8 cellular contexts compared by ENCODE assay signal in genomic region chr20:43187476-43188233, GRCh38. TPM values are rescaled to one million over a fixed set of nuclear protein-coding genes. Genes with fewer than 3 reads are reported as not detected.
DNase-seq lines count a peak whose midpoint lies in the region; ATAC-seq, FAIRE-seq and TF ChIP-seq lines count a peak whose summit lies in the region.

No MANE protein-coding gene starts in this region.

- no peaks in the 10 kb centered on the region for H3K9me3 ChIP-seq in mesenchymal stem cell (ENCODE audit: control insufficient read depth, low read length)

- no peaks in the 10 kb centered on the region for H3K4me1 Mint-ChIP-seq in endothelial cell (ENCODE audit: unreplicated experiment)

- no peak overlapping the region for H3K27ac Mint-ChIP-seq in endothelial cell (ENCODE audit: unreplicated experiment)

- no peak for FAIRE-seq in H54 (lab: Jason Lieb, UNC)

- no peak overlapping the region for H2BK5ac ChIP-seq in mesenchymal stem cell (ENCODE audit: low read depth, low read length, poor library complexity, severe bottlenecking)

- peak overlapping the region in 1 of 2 experiments; percentile 44 for H3K4me3 ChIP-seq in mesenchymal stem cell (ENCODE audit: insufficient read depth in 1 of 2, low read depth in 1 of 2, low read length in 2 of 2)

- H3K36me3 ChIP-seq in mesenchymal stem cell (ENCODE audit: control insufficient read depth in 1 of 2, insufficient read depth in 2 of 2, low read depth in 1 of 2, low read length in 2 of 2): no peaks in the 10 kb centered on the region

- H3K4me3 Mint-ChIP-seq in endothelial cell (ENCODE audit: unreplicated experiment): no peak overlapping the region

- no peak for TF ChIP-seq POLR2A in H54 (IDR thresholded peaks at IDR 0.05; ENCODE audit: low read depth, low read length)

- no peak for ATAC-seq in HG02970 (IDR thresholded peaks at IDR 0.05; ENCODE audit: low FRiP score, unreplicated experiment)

- H2AFZ ChIP-seq in mesenchymal stem cell (ENCODE audit: low read depth, low read length): no peak overlapping the region

- peak; percentile 91 for DNase-seq in H54 (ENCODE audit: insufficient read length, low spot score)
- peak; percentile 41 for DNase-seq in NCI-H69 (lab: John Stamatoyannopoulos, UW)
- peak; percentile 83 for DNase-seq in activated CD8-positive, alpha-beta memory T cell treated with anti-CD3 and anti-CD28 coated beads for 24 hours
- DNase-seq in endothelial cell (ENCODE audit: low spot score): peak; percentile 63
- peak; percentile 30 for DNase-seq in mesenchymal stem cell
- peak; percentile 85 for DNase-seq in stimulated activated CD8-positive, alpha-beta memory T cell treated with anti-CD3 and anti-CD28 coated beads, Interleukin-4, amount 100 ng/mL, for 48 hours

- H4K8ac ChIP-seq in mesenchymal stem cell (ENCODE audit: low read length): no peak overlapping the region

- no peaks in the 10 kb centered on the region for H3K79me1 ChIP-seq in mesenchymal stem cell (replicated peaks; ENCODE audit: low read length, poor library complexity, severe bottlenecking)

- H3K36me3 Mint-ChIP-seq in endothelial cell (ENCODE audit: low read depth, unreplicated experiment): peaks cover 4% of the 10 kb centered on the region

- no peak overlapping the region for H3K14ac ChIP-seq in mesenchymal stem cell (ENCODE audit: low read length in 2 of 2)

- no peak overlapping the region for H2AK5ac ChIP-seq in mesenchymal stem cell (ENCODE audit: low read length, severe bottlenecking)

- no peak overlapping the region for H3K9ac ChIP-seq in mesenchymal stem cell (ENCODE audit: low read length)

- no peak overlapping the region for H3K4me2 ChIP-seq in mesenchymal stem cell (ENCODE audit: low read length, poor library complexity, severe bottlenecking)

- H3K4ac ChIP-seq in mesenchymal stem cell (ENCODE audit: low read depth in 1 of 2, low read length in 2 of 2): no peak overlapping the region

- H4K91ac ChIP-seq in mesenchymal stem cell (ENCODE audit: low read length): no peak overlapping the region

- H3K27ac ChIP-seq in C4-2B (no peak overlapping the region), mesenchymal stem cell (ENCODE audit: low read length, poor library complexity, severe bottlenecking) (no peak overlapping the region)

- no peak overlapping the region for H3K18ac ChIP-seq in mesenchymal stem cell (ENCODE audit: low read depth in 1 of 2, low read length in 2 of 2)

- WGBS in mesenchymal stem cell: 10% methylated on average over 16 of the region's 24 CpGs

- H3K27me3 ChIP-seq in mesenchymal stem cell (ENCODE audit: control insufficient read depth in 1 of 2, insufficient read depth in 1 of 2, low read length in 2 of 2): peaks cover 36 to 38% of the 10 kb centered on the region in 2 experiments

- no peak overlapping the region for H2BK120ac ChIP-seq in mesenchymal stem cell (ENCODE audit: low read depth, low read length)

- H3K27me3 Mint-ChIP-seq in endothelial cell (ENCODE audit: unreplicated experiment): peaks cover 20% of the 10 kb centered on the region

- no peak overlapping the region for H2BK12ac ChIP-seq in mesenchymal stem cell (ENCODE audit: low read length in 2 of 2)

- H3K23ac ChIP-seq in mesenchymal stem cell (ENCODE audit: low read length in 2 of 2): no peak overlapping the region

- H2BK15ac ChIP-seq in mesenchymal stem cell (ENCODE audit: low read depth, poor library complexity, severe bottlenecking): no peak overlapping the region

- H3K4me1 ChIP-seq in mesenchymal stem cell (ENCODE audit: control insufficient read depth, insufficient read depth, low read depth, low read length): peaks cover 3% of the 10 kb centered on the region

- H3K9me3 Mint-ChIP-seq in endothelial cell (ENCODE audit: unreplicated experiment): peaks cover 16% of the 10 kb centered on the region

- peak; percentile 94 for TF ChIP-seq CTCF in C4-2B (conservative IDR thresholded peaks at IDR 0.05)
- TF ChIP-seq CTCF in endothelial cell (IDR thresholded peaks at IDR 0.05; ENCODE audit: unreplicated experiment): peak; percentile 93

RNA-seq across cellular contexts. Expression of gene PTPRT, which starts 2.1 kb away (rescaled TPM):
- 0.10 TPM for total RNA-seq in endothelial cell (ENCODE audit: unreplicated experiment)
- polyA plus RNA-seq in mesenchymal stem cell (2013, experiment 1 of 2): not detected
- not detected for polyA plus RNA-seq in mesenchymal stem cell (2013, experiment 2 of 2)

Comparison
In these comparisons a context has a peak if more than half of its experiments do, and no peak if none do; other contexts are left out.
1. DNase-seq: peak in every context shown above with its lines; median percentile 91 in H54; 85 in stimulated activated CD8-positive, alpha-beta memory T cell treated with anti-CD3 and anti-CD28 coated beads, Interleukin-4, amount 100 ng/mL, for 48 hours; 83 in activated CD8-positive, alpha-beta memory T cell treated with anti-CD3 and anti-CD28 coated beads for 24 hours; 63 in endothelial cell; 41 in NCI-H69; 30 in mesenchymal stem cell.